In the genomic region with DNA sequence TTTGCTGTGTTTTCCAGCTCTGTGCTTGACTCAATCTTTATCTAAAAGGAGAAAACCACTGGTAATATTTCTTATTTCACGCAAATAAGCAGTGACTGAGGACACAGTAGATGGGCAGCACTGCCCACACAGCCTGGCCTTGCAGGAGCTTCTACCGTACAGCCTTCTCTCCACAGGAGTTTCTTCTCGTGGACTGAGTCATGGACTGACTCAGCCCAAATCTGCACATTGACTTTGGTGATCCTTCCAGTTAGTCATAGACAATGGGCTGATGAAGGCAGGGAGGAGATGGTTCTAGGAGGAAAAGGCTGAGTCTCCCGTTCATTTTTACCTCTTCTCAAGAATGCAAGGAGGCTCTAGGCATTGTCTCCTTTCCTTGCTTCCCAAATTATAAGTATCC, we compare ENCODE assay signal across 1 cellular context.
TF ChIP-seq lines count a peak whose summit lies in the region.

No MANE protein-coding gene starts in this region.

TF ChIP-seq in endothelial cell of umbilical vein, 7 proteins besides CTCF, POLR2A, EP300 and RAD21 (continued from another document):
- TF ChIP-seq, protein P1, sequence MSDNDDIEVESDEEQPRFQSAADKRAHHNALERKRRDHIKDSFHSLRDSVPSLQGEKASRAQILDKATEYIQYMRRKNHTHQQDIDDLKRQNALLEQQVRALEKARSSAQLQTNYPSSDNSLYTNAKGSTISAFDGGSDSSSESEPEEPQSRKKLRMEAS (IDR thresholded peaks at IDR 0.05; ENCODE audit: insufficient read depth, insufficient read length): no peak
- no peak for TF ChIP-seq POLR2AphosphoS5 (IDR thresholded peaks at IDR 0.05; ENCODE audit: insufficient read depth, low read depth, low read length)
- TF ChIP-seq GATA2 (IDR thresholded peaks at IDR 0.05; ENCODE audit: insufficient read depth, insufficient read length, low read depth, low read length): no peak
- TF ChIP-seq MYC (IDR thresholded peaks at IDR 0.05; ENCODE audit: low read depth, low read length): no peak
- peak; percentile 73 for TF ChIP-seq JUN (IDR thresholded peaks at IDR 0.05; ENCODE audit: borderline replicate concordance, insufficient read depth, insufficient read length, low read depth)
- TF ChIP-seq EZH2 (IDR thresholded peaks at IDR 0.05; ENCODE audit: borderline replicate concordance, low read depth, low read length, severe bottlenecking): no peak
TF ChIP-seq in endothelial cell of umbilical vein: peak in this region for 2.
